In the genomic region with DNA sequence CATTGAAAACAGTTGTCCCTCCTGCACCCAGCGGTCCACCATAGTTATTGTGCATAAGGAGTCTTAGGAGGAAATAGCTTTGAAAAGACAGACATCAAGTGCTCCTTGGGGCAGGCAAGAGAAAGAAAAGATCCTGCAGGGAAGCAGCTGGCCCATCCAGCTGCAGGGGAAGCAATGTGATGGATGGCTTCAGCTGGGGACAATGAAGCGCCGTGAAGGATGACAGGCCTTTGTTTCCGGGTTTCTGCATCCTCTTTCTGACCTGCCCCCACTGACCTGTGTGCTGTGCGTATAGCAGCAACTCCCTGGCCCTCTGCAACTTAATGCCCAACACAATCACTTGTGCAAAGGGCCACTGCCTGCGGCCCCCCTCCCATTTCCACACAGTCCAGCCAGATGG, we compare ENCODE assay signal across 15 cellular contexts.
DNase-seq lines count a peak whose midpoint lies in the region; ATAC-seq and TF ChIP-seq lines count a peak whose summit lies in the region.
"Had no signal": no experiment of that assay in that cellular context is flagged by ENCODE, and none has a peak within 500 bp of the region (broad histone marks: within the 10 kb centered on the region; RNA-seq: fewer than 3 reads in every experiment).

No MANE protein-coding gene starts in this region.

- no peaks in the 10 kb centered on the region for H4K20me1 ChIP-seq in SK-N-SH (ENCODE audit: insufficient read depth)

- peak overlapping the region in 1 of 2 experiments; percentile 89; a peak in 2 of 4 replicates for H3K27ac ChIP-seq in SK-N-SH (ENCODE audit: low read depth in 2 of 2, low read length in 1 of 2)
- H3K27ac ChIP-seq: C4-2B, Peyer's patch had no signal

- H2AFZ ChIP-seq in SK-N-SH (ENCODE audit: low read depth) = no peak overlapping the region

- H3K36me3 ChIP-seq in SK-N-SH (replicated peaks in 1 of 2; ENCODE audit: control insufficient read depth in 1 of 2, insufficient read depth in 2 of 2, low read length in 1 of 2) = no peaks in the 10 kb centered on the region
- H3K36me3 ChIP-seq: Peyer's patch had no signal

- no peaks in the 10 kb centered on the region for H3K36me3 Mint-ChIP-seq in activated CD4-positive, alpha-beta T cell treated with anti-CD3 and anti-CD28 coated beads, Interleukin-2, amount 10 ng/mL, durations not matched to agents 24 days and 14 days (ENCODE audit: low read depth)

- DNase-seq in SK-N-SH (peak; percentile 15), dermis blood vessel endothelial cell (peak; percentile 37), midbrain (lab: John Stamatoyannopoulos, UW) (peak; percentile 9)
- no peak for DNase-seq in activated CD4-positive, alpha-beta T cell treated with anti-CD3 and anti-CD28 coated beads, Interleukin-2, amount 10 ng/mL, durations not matched to agents 24 days and 14 days
- DNase-seq in stimulated activated CD4-positive, alpha-beta T cell treated with anti-CD3 and anti-CD28 coated beads, Interleukin-15, amount 100 ng/mL, for 24 hours = no peak
- DNase-seq: COR-L47, H9, NCI-H2029, NCI-H526, Peyer's patch, SIG-M5 had no signal

- POLR2A ChIA-PET in SK-N-SH (lab: Yijun Ruan, JAX) = no interaction called here

- H3K4me3 ChIP-seq in SK-N-SH (ENCODE audit: low read depth in 2 of 2, low read length in 1 of 2) = no peak overlapping the region
- H3K4me3 ChIP-seq: Peyer's patch had no signal

- no peaks in the 10 kb centered on the region for H3K79me2 ChIP-seq in SK-N-SH (ENCODE audit: insufficient read depth)

- WGBS in SK-N-SH (ENCODE audit: low lambda C conversion rate) = 67% methylated on average over 6 of the region's 6 CpGs

- TF ChIP-seq RAD21 in SK-N-SH (IDR thresholded peaks at IDR 0.05; ENCODE audit: low read length) = no peak

- TF ChIP-seq CTCF in SK-N-SH (IDR thresholded peaks at IDR 0.05) = no peak

- peaks cover 0 to 26% of the 10 kb centered on the region in 2 experiments; a peak in 2 of 4 replicates for H3K4me1 ChIP-seq in SK-N-SH (ENCODE audit: control insufficient read depth in 1 of 2, insufficient read depth in 2 of 2, low read depth in 1 of 2, low read length in 1 of 2)
- H3K4me1 ChIP-seq: Peyer's patch had no signal

- H3K27me3 ChIP-seq in SK-N-SH (ENCODE audit: insufficient read depth) = no peaks in the 10 kb centered on the region
- H3K27me3 ChIP-seq: Peyer's patch had no signal

- no peaks in the 10 kb centered on the region for H3K9me3 Mint-ChIP-seq in activated CD4-positive, alpha-beta T cell treated with anti-CD3 and anti-CD28 coated beads, Interleukin-2, amount 10 ng/mL, durations not matched to agents 24 days and 14 days

- no peaks in the 10 kb centered on the region for H3K27me3 Mint-ChIP-seq in activated CD4-positive, alpha-beta T cell treated with anti-CD3 and anti-CD28 coated beads, Interleukin-2, amount 10 ng/mL, durations not matched to agents 24 days and 14 days

- no peaks in the 10 kb centered on the region for H3F3A ChIP-seq in SK-N-SH (replicated peaks; ENCODE audit: insufficient read depth)

- no peak for TF ChIP-seq EP300 in SK-N-SH (IDR thresholded peaks at IDR 0.05; ENCODE audit: borderline replicate concordance in 1 of 2, low read depth in 1 of 2, low read length in 1 of 2)

- intact Hi-C loops in activated CD4-positive, alpha-beta T cell treated with anti-CD3 and anti-CD28 coated beads, Interleukin-2, amount 10 ng/mL, durations not matched to agents 24 days and 14 days (cut with micrococcal nuclease) = no loop called here

- no peaks in the 10 kb centered on the region for H3K4me1 Mint-ChIP-seq in activated CD4-positive, alpha-beta T cell treated with anti-CD3 and anti-CD28 coated beads, Interleukin-2, amount 10 ng/mL, durations not matched to agents 24 days and 14 days

- H3K4me2 ChIP-seq in SK-N-SH = no peak overlapping the region

- H3K9me3 ChIP-seq in SK-N-SH = no peaks in the 10 kb centered on the region
- H3K9me3 ChIP-seq: Peyer's patch had no signal

- no peak overlapping the region for H3K9ac ChIP-seq in SK-N-SH

- no peak overlapping the region for H3K27ac Mint-ChIP-seq in activated CD4-positive, alpha-beta T cell treated with anti-CD3 and anti-CD28 coated beads, Interleukin-2, amount 10 ng/mL, durations not matched to agents 24 days and 14 days

- ATAC-seq in SK-N-SH treated with all-trans-retinoic acid at 6 μM for 48 hours = no peak
- no peak for ATAC-seq in HG03354 (IDR thresholded peaks at IDR 0.05; ENCODE audit: poor library complexity, severe bottlenecking, unreplicated experiment)
- ATAC-seq in HG02938 (IDR thresholded peaks at IDR 0.05; ENCODE audit: unreplicated experiment) = no peak

- no peaks in the 10 kb centered on the region for H3K9me2 ChIP-seq in SK-N-SH

- CTCF ChIA-PET in SK-N-SH (lab: Yijun Ruan, JAX) = interaction anchor here (3.3 kb wide), 1 partner anchor 19 kb away, joined by 12 read pairs; no protein-coding TSS in a partner anchor

- no peak overlapping the region for H3K4me3 Mint-ChIP-seq in activated CD4-positive, alpha-beta T cell treated with anti-CD3 and anti-CD28 coated beads, Interleukin-2, amount 10 ng/mL, durations not matched to agents 24 days and 14 days

TF ChIP-seq in SK-N-SH, 30 proteins besides CTCF, POLR2A, EP300 and RAD21:
- TF ChIP-seq RFX5 (IDR thresholded peaks at IDR 0.05; ENCODE audit: low read length) = no peak
- TF ChIP-seq FOXM1 (IDR thresholded peaks at IDR 0.05; ENCODE audit: low read depth) = no peak
- TF ChIP-seq USF2 (IDR thresholded peaks at IDR 0.05; ENCODE audit: borderline replicate concordance, low read depth, low read length) = no peak

TF ChIP-seq in SK-N-SH treated with all-trans-retinoic acid at 6 μM for 48 hours, 23 proteins besides CTCF, POLR2A, EP300 and RAD21:
- TF ChIP-seq POU6F1 (CRISPR knock-in tag; IDR thresholded peaks at IDR 0.05; ENCODE audit: borderline replicate concordance, low read depth) (no peak), TOX (CRISPR knock-in tag; IDR thresholded peaks at IDR 0.05; ENCODE audit: borderline replicate concordance) (no peak), RARB (CRISPR knock-in tag; IDR thresholded peaks at IDR 0.05) (no peak), ZC3H10 (CRISPR knock-in tag; IDR thresholded peaks at IDR 0.05) (no peak), BACH2 (CRISPR knock-in tag; IDR thresholded peaks at IDR 0.05; ENCODE audit: borderline replicate concordance) (no peak)

Comparison
In these comparisons a context has a peak if more than half of its experiments do, and no peak if none do; other contexts are left out.
1. DNase-seq: peak in SK-N-SH (single experiment), dermis blood vessel endothelial cell (single experiment) and midbrain (single experiment); none in activated CD4-positive, alpha-beta T cell treated with anti-CD3 and anti-CD28 coated beads, Interleukin-2, amount 10 ng/mL, durations not matched to agents 24 days and 14 days (single experiment) and stimulated activated CD4-positive, alpha-beta T cell treated with anti-CD3 and anti-CD28 coated beads, Interleukin-15, amount 100 ng/mL, for 24 hours (single experiment).